16 cellular contexts compared by ENCODE assay signal in the genomic region with DNA sequence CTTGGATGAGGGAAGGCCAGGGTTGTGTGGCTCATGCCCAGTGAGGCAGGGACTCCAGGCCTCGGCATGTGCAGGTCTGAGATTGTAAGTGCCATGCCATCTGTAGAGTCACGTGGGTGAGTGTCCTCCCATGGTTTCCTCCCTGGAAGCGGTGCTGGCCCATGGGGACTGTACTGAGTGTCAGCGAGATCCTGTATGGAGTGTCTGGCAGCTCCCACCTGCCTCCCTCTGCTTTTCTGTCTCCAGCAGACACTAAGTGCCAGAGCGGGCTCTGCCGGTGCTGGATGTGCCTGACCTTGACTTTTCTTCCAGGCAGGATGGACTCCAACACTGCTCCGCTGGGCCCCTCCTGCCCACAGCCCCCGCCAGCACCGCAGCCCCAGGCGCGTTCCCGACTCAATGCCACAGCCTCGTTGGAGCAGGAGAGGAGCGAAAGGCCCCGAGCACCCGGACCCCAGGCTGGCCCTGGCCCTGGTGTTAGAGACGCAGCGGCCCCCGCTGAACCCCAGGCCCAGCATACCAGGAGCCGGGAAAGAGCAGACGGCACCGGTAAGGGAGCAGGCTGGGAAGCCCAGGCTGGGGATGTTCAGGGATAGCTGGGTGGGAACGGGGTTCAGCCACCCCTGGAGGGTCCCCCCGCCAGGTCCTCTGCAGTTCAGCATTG. TPM values are rescaled to one million over a fixed set of nuclear protein-coding genes. Genes with fewer than 3 reads are reported as not detected.
DNase-seq lines count a peak whose midpoint lies in the region; ATAC-seq and TF ChIP-seq lines count a peak whose summit lies in the region.
"Had no signal": no experiment of that assay in that cellular context is flagged by ENCODE, and none has a peak within 500 bp of the region (broad histone marks: within the 10 kb centered on the region; RNA-seq: fewer than 3 reads in every experiment).

No MANE protein-coding gene starts in this region.

- WGBS in esophagus squamous epithelium, 2 donors: 60 to 90% methylated on average over 1 to 5 of the region's 24 CpGs

- ATAC-seq in upper lobe of right lung: no peak
- no peak for ATAC-seq in GM18867 (IDR thresholded peaks at IDR 0.05; ENCODE audit: unreplicated experiment)
- ATAC-seq: activated T-helper 17 cell treated with anti-CD3 and anti-CD28 coated beads, Interleukin-2, amount 50 U/mL, for 72 hours; stimulated activated naive CD8-positive, alpha-beta T cell treated with anti-CD3 and anti-CD28 coated beads, Interleukin-15, amount 100 ng/mL, for 72 hours had no signal

- intact Hi-C loops in esophagus squamous epithelium (cut with DNase I) (no loop called here), upper lobe of right lung (cut with DNase I) (no loop called here)

- H3K36me3 Mint-ChIP-seq in nephron (ENCODE audit: low read depth): no peaks in the 10 kb centered on the region

- peaks cover 62% of the 10 kb centered on the region for H3K4me1 Mint-ChIP-seq in nephron

- H3K27me3 Mint-ChIP-seq in nephron (ENCODE audit: low read depth): no peaks in the 10 kb centered on the region
- H3K27me3 Mint-ChIP-seq: activated T-helper 17 cell treated with anti-CD3 and anti-CD28 coated beads, Interleukin-2, amount 50 U/mL, for 72 hours; stimulated activated naive CD8-positive, alpha-beta T cell treated with anti-CD3 and anti-CD28 coated beads, Interleukin-15, amount 100 ng/mL, for 72 hours had no signal

- DNase-seq in NT2/D1 (ENCODE audit: low read depth, low spot score): no peak
- DNase-seq in esophagus squamous epithelium (lab: John Stamatoyannopoulos, UW): no peak
- no peak for DNase-seq in upper lobe of right lung
- DNase-seq in NCI-H1417 treated with DMSO at 0.1 percent for 48 hours (lab: John Stamatoyannopoulos, UW): no peak
- DNase-seq in NCI-H748 treated with DMSO at 0.1 percent for 48 hours (lab: John Stamatoyannopoulos, UW): no peak
- DNase-seq: activated CD8-positive, alpha-beta memory T cell treated with anti-CD3 and anti-CD28 coated beads for 24 hours; amygdala; DMS79 treated with DMSO at 0.1 percent for 48 hours; Kasumi-1; NCI-H146; NCI-H526; stimulated activated naive CD8-positive, alpha-beta T cell treated with anti-CD3 and anti-CD28 coated beads, Interleukin-15, amount 100 ng/mL, for 72 hours had no signal

- no peaks in the 10 kb centered on the region for H3K9me3 Mint-ChIP-seq in nephron
- H3K9me3 Mint-ChIP-seq: activated T-helper 17 cell treated with anti-CD3 and anti-CD28 coated beads, Interleukin-2, amount 50 U/mL, for 72 hours; stimulated activated naive CD8-positive, alpha-beta T cell treated with anti-CD3 and anti-CD28 coated beads, Interleukin-15, amount 100 ng/mL, for 72 hours had no signal

- no peak overlapping the region for H3K4me3 ChIP-seq in NT2/D1 (ENCODE audit: insufficient read length, low read depth)
- no peak overlapping the region for H3K4me3 ChIP-seq in esophagus squamous epithelium
- no peak overlapping the region for H3K4me3 ChIP-seq in upper lobe of right lung

- H3K27ac ChIP-seq in esophagus squamous epithelium (peak overlapping the region; percentile 37 to 84 (median 75)), upper lobe of right lung (peak overlapping the region; percentile 63)
- H3K27ac ChIP-seq: parathyroid adenoma had no signal

- H3K36me3 ChIP-seq in NT2/D1 (ENCODE audit: insufficient read depth, insufficient read length, low read length) (peaks cover 52% of the 10 kb centered on the region), esophagus squamous epithelium (peaks cover 0 to 9% (median 0%) of the 10 kb centered on the region in 3 donors), upper lobe of right lung (peaks cover 10% of the 10 kb centered on the region)

- H3K27me3 ChIP-seq in NT2/D1 (ENCODE audit: insufficient read depth, insufficient read length) (no peaks in the 10 kb centered on the region), esophagus squamous epithelium (peaks cover 0 to 16% (median 0%) of the 10 kb centered on the region in 4 donors), upper lobe of right lung (no peaks in the 10 kb centered on the region)

- no peaks in the 10 kb centered on the region for H3K9me3 ChIP-seq in NT2/D1 (ENCODE audit: insufficient read depth, low read length)
- no peaks in the 10 kb centered on the region for H3K9me3 ChIP-seq in esophagus squamous epithelium
- no peaks in the 10 kb centered on the region for H3K9me3 ChIP-seq in upper lobe of right lung

- H3K9ac ChIP-seq in NT2/D1 (ENCODE audit: insufficient read length, low read depth): peak overlapping the region; percentile 26
- H3K9ac ChIP-seq: parathyroid adenoma had no signal

- no peak for TF ChIP-seq POLR2A in esophagus squamous epithelium (IDR thresholded peaks at IDR 0.05)

- no peak for TF ChIP-seq CTCF in esophagus squamous epithelium (IDR thresholded peaks at IDR 0.05)
- TF ChIP-seq CTCF in nephron (IDR thresholded peaks at IDR 0.05; ENCODE audit: unreplicated experiment in 3 of 3): no peak
- TF ChIP-seq CTCF in upper lobe of right lung (IDR thresholded peaks at IDR 0.05): no peak

- peak overlapping the region; percentile 48 to 74 (median 67) for H3K27ac Mint-ChIP-seq in nephron
- H3K27ac Mint-ChIP-seq: activated T-helper 17 cell treated with anti-CD3 and anti-CD28 coated beads, Interleukin-2, amount 50 U/mL, for 72 hours had no signal

- H3K4me1 ChIP-seq in NT2/D1 (ENCODE audit: insufficient read depth, insufficient read length) (peaks cover 31% of the 10 kb centered on the region), esophagus squamous epithelium (peaks cover 31 to 99% (median 78%) of the 10 kb centered on the region in 3 donors), upper lobe of right lung (peaks cover 70% of the 10 kb centered on the region)

- peak overlapping the region in 1 of 3 experiments; percentile 18 for H3K4me3 Mint-ChIP-seq in nephron
- H3K4me3 Mint-ChIP-seq: activated T-helper 17 cell treated with anti-CD3 and anti-CD28 coated beads, Interleukin-2, amount 50 U/mL, for 72 hours; stimulated activated naive CD8-positive, alpha-beta T cell treated with anti-CD3 and anti-CD28 coated beads, Interleukin-15, amount 100 ng/mL, for 72 hours had no signal

RNA-seq across cellular contexts. Expression of a gene that starts 7.6 kb away (rescaled TPM):
- total RNA-seq in esophagus squamous epithelium: 10 to 100 TPM in 2 of 4 donors, 1 to 10 TPM in 2; 6.5 to 20.4 (median 9.6) TPM
- 110 TPM for total RNA-seq in upper lobe of right lung
